Comparison of ENCODE assay signal across 8 cellular contexts in genomic region chr19:44653977-44654784, GRCh38. TPM values are rescaled to one million over a fixed set of nuclear protein-coding genes. Genes with fewer than 3 reads are reported as not detected.
DNase-seq lines count a peak whose midpoint lies in the region; ATAC-seq, FAIRE-seq and TF ChIP-seq lines count a peak whose summit lies in the region.

No MANE protein-coding gene starts in this region.

- in situ Hi-C loops in GM12878 (cut with MboI): no loop called here

- H3K27ac ChIP-seq in A549 (peak overlapping the region; percentile 34 to 77; a peak in 5 of 6 replicates), GM12878 (ENCODE audit: control insufficient read depth, insufficient read depth) (no peak overlapping the region), keratinocyte (ENCODE audit: control insufficient read depth, insufficient read depth, low read length) (no peak overlapping the region)

- DNase-seq in A549 (ENCODE audit: low read depth in 1 of 2, low spot score in 1 of 2): peak; percentile 87 to 88
- DNase-seq in T-helper 9 cell: peak; percentile 45
- peak; percentile 38 for DNase-seq in GM12878 (ENCODE audit: low read depth, low spot score)
- DNase-seq in keratinocyte (ENCODE audit: low read depth, low spot score): no peak
- peak; percentile 63 to 65 for DNase-seq in stimulated activated CD4-positive, alpha-beta T cell treated with anti-CD3 and anti-CD28 coated beads, Interleukin-4, amount 100 ng/mL, for 4 hours
- DNase-seq in NCI-H1105 treated with DMSO at 0.1 percent for 48 hours (lab: John Stamatoyannopoulos, UW): no peak

- H3K4me3 ChIP-seq in A549 (no peak overlapping the region), GM12878 (no peak overlapping the region), keratinocyte (ENCODE audit: control insufficient read depth in 2 of 3, extremely low read depth in 1 of 3, insufficient read depth in 2 of 3, low read depth in 1 of 3, low read length in 3 of 3) (no peak overlapping the region)

- H3K27me3 ChIP-seq in GM12878 (replicated peaks in 1 of 2; ENCODE audit: control insufficient read depth in 2 of 2, insufficient read depth in 2 of 2, low read length in 1 of 2) (no peaks in the 10 kb centered on the region), keratinocyte (ENCODE audit: control insufficient read depth, extremely low read depth, insufficient read depth, low read length) (no peaks in the 10 kb centered on the region)

- ATAC-seq in A549: peak; percentile 80 to 85
- peak; percentile 85 for ATAC-seq in GM18867 (IDR thresholded peaks at IDR 0.05; ENCODE audit: unreplicated experiment)
- ATAC-seq in HG03432 (IDR thresholded peaks at IDR 0.05; ENCODE audit: unreplicated experiment): peak; percentile 90
- ATAC-seq in GM12878: peak; percentile 99

- WGBS in A549 (ENCODE audit: missing lambda C conversion rate): 28% methylated on average over 15 of the region's 16 CpGs
- 15% methylated on average over 13 of the region's 16 CpGs for WGBS in GM12878 (ENCODE audit: insufficient coverage, insufficient replicate concordance, low lambda C conversion rate, missing lambda C conversion rate)

- SMC1A ChIA-PET in GM12878 (lab: Charles Lee; ENCODE audit: uncharacterized antibody, unreplicated experiment): interaction anchor here (0.8 to 3.8 kb wide), 13 partner anchors 18 to 189 kb away, joined by 3 to 37 read pairs (median 3); no protein-coding TSS in a partner anchor

- H3K9me3 ChIP-seq in A549 (no peaks in the 10 kb centered on the region), GM12878 (replicated peaks; ENCODE audit: control insufficient read depth, insufficient read depth, low read length) (no peaks in the 10 kb centered on the region), keratinocyte (ENCODE audit: control insufficient read depth, low read depth, low read length) (no peaks in the 10 kb centered on the region)

- no peak overlapping the region for H3K9ac ChIP-seq in GM12878 (ENCODE audit: control insufficient read depth, insufficient read depth, low read length)
- H3K9ac ChIP-seq in keratinocyte (ENCODE audit: control insufficient read depth, extremely low read depth, insufficient read depth, low read length): no peak overlapping the region

- no peak for TF ChIP-seq EP300 in A549 (IDR thresholded peaks at IDR 0.05)
- no peak for TF ChIP-seq EP300 in GM12878 (IDR thresholded peaks at IDR 0.05; ENCODE audit: borderline replicate concordance in 1 of 2, control insufficient read depth in 1 of 2, low read depth in 2 of 2, low read length in 2 of 2)

- FAIRE-seq in A549 (lab: Jason Lieb, UNC) (peak; percentile 97), GM12878 (lab: Jason Lieb, UNC) (peak; percentile 97), keratinocyte (lab: Jason Lieb, UNC) (peak; percentile 65)

- RAD21 ChIA-PET in GM12878 (lab: Charles Lee; ENCODE audit: unreplicated experiment): interaction anchor here (0.7 to 4.0 kb wide), 18 partner anchors 9 to 405 kb away, joined by 3 to 33 read pairs (median 4); partner anchors contain the start of gene NECTIN2

- H3K4me1 ChIP-seq in A549 (peaks cover 31% of the 10 kb centered on the region), GM12878 (ENCODE audit: control insufficient read depth, insufficient read depth, low read length) (no peaks in the 10 kb centered on the region; the same call in 1 of the 2 replicates), keratinocyte (ENCODE audit: control insufficient read depth, extremely low read depth, insufficient read depth, low read length) (no peaks in the 10 kb centered on the region)

- dilution Hi-C loops in keratinocyte (cut with MboI; ENCODE audit: extremely low pct_ligation_motif_present, low sequenced_read_pairs): no loop called here

- H2AFZ ChIP-seq in GM12878 (ENCODE audit: control insufficient read depth, low read depth, low read length) (no peak overlapping the region), keratinocyte (ENCODE audit: control insufficient read depth, low read length) (no peak overlapping the region)

- TF ChIP-seq CTCF in A549 (IDR thresholded peaks at IDR 0.05) (peak; percentile 93), GM12878 (IDR thresholded peaks at IDR 0.05 in 2 of 3, conservative IDR thresholded peaks at IDR 0.05 in 1 of 3; ENCODE audit: control insufficient read depth in 2 of 3, extremely low read depth in 1 of 3, insufficient read depth in 1 of 3, low read depth in 3 of 3, low read length in 3 of 3) (peak; percentile 81 to 94 (median 87); a peak in 5 of 6 replicates), keratinocyte (optimal IDR thresholded peaks at IDR 0.05 in 1 of 3, IDR thresholded peaks at IDR 0.05 in 1 of 3, conservative IDR thresholded peaks at IDR 0.05 in 1 of 3; ENCODE audit: extremely low read depth in 1 of 3, insufficient read depth in 2 of 3, low read length in 3 of 3) (peak; percentile 65 to 84 (median 75))

- TF ChIP-seq RAD21 in A549 (conservative IDR thresholded peaks at IDR 0.05 in 1 of 2, IDR thresholded peaks at IDR 0.05 in 1 of 2) (peak; percentile 92 to 94), GM12878 (IDR thresholded peaks at IDR 0.05; ENCODE audit: insufficient read depth, low read depth, low read length) (peak; percentile 83)

- no TSS peak for BruUV-seq in GM12878 (replicated peaks; lab: Mats Ljungman, UMichigan)

- CTCF ChIA-PET in A549 (lab: Yijun Ruan, JAX): interaction anchor here (0.6 to 13.8 kb wide), 47 partner anchors 9 to 405 kb away, joined by 3 to 180 read pairs (median 6); partner anchors contain the start of genes CEACAM19, IGSF23, NECTIN2 and PVR
- CTCF ChIA-PET in GM12878 (lab: Yijun Ruan, JAX): interaction anchor here (0.6 to 4.9 kb wide), 32 partner anchors 9 to 1952 kb away, joined by 3 to 59 read pairs (median 4); partner anchors contain the start of genes NECTIN2 and TOMM40

- H3K79me2 ChIP-seq in GM12878 (ENCODE audit: control insufficient read depth, insufficient read depth, low read length) (no peaks in the 10 kb centered on the region), keratinocyte (ENCODE audit: control insufficient read depth, insufficient read depth, low read length) (peaks cover 10% of the 10 kb centered on the region)

- POLR2A ChIA-PET in A549 (lab: Yijun Ruan, JAX): interaction anchor here (0.5 to 3.1 kb wide), 8 partner anchors 10 to 237 kb away, joined by 3 to 14 read pairs (median 4); partner anchors contain the start of genes PVR and TOMM40
- POLR2A ChIA-PET in GM12878 (lab: Charles Lee): no interaction called here

- H3K9me1 ChIP-seq in keratinocyte (ENCODE audit: control insufficient read depth, extremely low read depth, insufficient read depth, low read length): no peaks in the 10 kb centered on the region

- no peaks in the 10 kb centered on the region for H4K20me1 ChIP-seq in GM12878 (ENCODE audit: control insufficient read depth, insufficient read depth)
- peaks cover 7% of the 10 kb centered on the region for H4K20me1 ChIP-seq in keratinocyte (ENCODE audit: control insufficient read depth, extremely low read depth, insufficient read depth, low read length)

- no peaks in the 10 kb centered on the region for H3K36me3 ChIP-seq in GM12878 (ENCODE audit: control insufficient read depth in 2 of 2, insufficient read depth in 2 of 2, low read length in 1 of 2)
- H3K36me3 ChIP-seq in keratinocyte (ENCODE audit: control insufficient read depth in 2 of 2, extremely low read depth in 1 of 2, insufficient read depth in 2 of 2, low read length in 2 of 2): peaks cover 44 to 66% of the 10 kb centered on the region in 2 experiments

- H3K4me2 ChIP-seq in A549: peak overlapping the region; percentile 25; the same call in 2 of the 3 replicates
- no peak overlapping the region for H3K4me2 ChIP-seq in GM12878 (ENCODE audit: control insufficient read depth, insufficient read depth)
- H3K4me2 ChIP-seq in keratinocyte (ENCODE audit: control insufficient read depth, extremely low read depth, insufficient read depth, low read depth, low read length): no peak overlapping the region

- no peak for TF ChIP-seq POLR2A in A549 (IDR thresholded peaks at IDR 0.05; ENCODE audit: low read length)
- TF ChIP-seq POLR2A in GM12878 (IDR thresholded peaks at IDR 0.05; ENCODE audit: low read depth, low read length): no peak

- intact Hi-C loops in GM12878 (cut with micrococcal nuclease; ENCODE audit: unreplicated experiment): loop anchor here (2.0 to 10.0 kb wide), 4 partner anchors 31 to 191 kb away; partner anchors contain the start of genes CBLC and NECTIN2

RNA-seq across cellular contexts. Expression of gene PVR, which starts 10.5 kb away (rescaled TPM):
- 108 and 110 TPM in 2 replicates for polyA plus RNA-seq in A549 (2011; rRNA removed)
- polyA plus RNA-seq in A549 (2012; cell fraction: cytosol; rRNA removed): 103 and 142 TPM in 2 replicates
- 163 and 226 TPM in 2 replicates for polyA plus RNA-seq in A549 (2012; cell fraction: nucleus; rRNA removed)
- 86.2 to 98.1 TPM (median 90.3 TPM) in 3 replicates for polyA plus RNA-seq in A549 (2017; fragmentation: RNase III; extraction: RNeasy Plus Mini Kit Qiagen cat#74134 plus additional on column Dnase treatment)
- 145 and 164 TPM in 2 replicates for polyA minus RNA-seq in A549 (2011; rRNA and poly(A)+ RNA removed)
- 0.61 TPM in 1 of 2 replicates, not detected in the other for total RNA-seq in GM12878 (2013; cell fraction: nucleolus; rRNA removed)
- total RNA-seq in GM12878 (2014; rRNA removed): 3.7 and 4.0 TPM in 2 replicates
- total RNA-seq in GM12878 (2014; rRNA removed; fragmentation: Illumina TruSeq; extraction: Trizol): 1.8 and 2.7 TPM in 2 replicates
- 2.2 and 2.7 TPM in 2 replicates for total RNA-seq in GM12878 (2021)
- 0.41 TPM for polyA plus RNA-seq in GM12878 (2011; ENCODE audit: low read depth)
- polyA plus RNA-seq in GM12878 (2011; rRNA removed): 0.03 and 0.07 TPM in 2 replicates
- polyA plus RNA-seq in GM12878 (2011; cell fraction: cytosol; rRNA removed): 0.07 and 0.09 TPM in 2 replicates
- polyA plus RNA-seq in GM12878 (2011; cell fraction: nucleus; rRNA removed): 0.03 and 0.04 TPM in 2 replicates
- polyA plus RNA-seq in GM12878 (2012): 0.38 and 0.72 TPM in 2 replicates
- polyA plus RNA-seq in GM12878 (2014; fragmentation: Illumina TruSeq; extraction: Trizol): 2.1 and 2.7 TPM in 2 replicates
- polyA plus RNA-seq in GM12878 (2014; fragmentation: Nextera tagmentation; extraction: Ambion mirVana): under 1 TPM; 0.24 to 0.56 TPM
- 2.7 and 2.9 TPM in 2 replicates for polyA plus RNA-seq in GM12878 (2014; rRNA removed)
- 1 to 10 TPM in 1 of 2 experiments, under 1 TPM in 1; 0.82 to 1.9 TPM for polyA plus RNA-seq in GM12878 (2016; fragmentation: Nextera tagmentation; extraction: Ambion mirVana)
- 0.05 and 0.15 TPM in 2 replicates for polyA minus RNA-seq in GM12878 (2011; rRNA and poly(A)+ RNA removed)
- polyA minus RNA-seq in GM12878 (2011; cell fraction: cytosol; rRNA and poly(A)+ RNA removed): 0.73 TPM in 1 of 2 replicates, not detected in the other
- not detected in 2 replicates for polyA minus RNA-seq in GM12878 (2011; cell fraction: nucleus; rRNA and poly(A)+ RNA removed)
- 48.1 to 80.4 TPM (median 65.6 TPM) in 3 replicates for polyA plus RNA-seq in keratinocyte
- 18.3 TPM for polyA plus RNA-seq in keratinocyte (2011; ENCODE audit: low read depth)
- polyA plus RNA-seq in keratinocyte (2011; cell fraction: cytosol; rRNA removed): 41.1 and 42.5 TPM in 2 replicates
- 162 and 176 TPM in 2 replicates for polyA plus RNA-seq in keratinocyte (2011; cell fraction: nucleus; rRNA removed)
- 37.2 and 57.2 TPM in 2 replicates for polyA plus RNA-seq in keratinocyte (2012; ENCODE audit: low replicate concordance)
- polyA minus RNA-seq in keratinocyte: 76.2 to 101 TPM (median 83.2 TPM) in 3 replicates
- polyA minus RNA-seq in keratinocyte (2011; cell fraction: cytosol; rRNA and poly(A)+ RNA removed): 57.6 TPM
- polyA minus RNA-seq in keratinocyte (2011; cell fraction: nucleus; rRNA and poly(A)+ RNA removed): 147 and 148 TPM in 2 replicates

RNA-seq across cellular contexts. Expression of gene CEACAM19, which starts 17.1 kb away (rescaled TPM):
- 8.2 and 13.7 TPM in 2 replicates for polyA plus RNA-seq in A549 (2011; rRNA removed)
- polyA plus RNA-seq in A549 (2012; cell fraction: cytosol; rRNA removed): 10.0 and 12.3 TPM in 2 replicates
- polyA plus RNA-seq in A549 (2012; cell fraction: nucleus; rRNA removed): 75.3 and 87.9 TPM in 2 replicates
- 7.2 to 10.3 TPM (median 9.7 TPM) in 3 replicates for polyA plus RNA-seq in A549 (2017; fragmentation: RNase III; extraction: RNeasy Plus Mini Kit Qiagen cat#74134 plus additional on column Dnase treatment)
- 13.7 and 14.9 TPM in 2 replicates for polyA minus RNA-seq in A549 (2011; rRNA and poly(A)+ RNA removed)
- 0.79 and 1.2 TPM in 2 replicates for total RNA-seq in GM12878 (2013; cell fraction: nucleolus; rRNA removed)
- total RNA-seq in GM12878 (2014; rRNA removed): 0.17 and 0.22 TPM in 2 replicates
- 0.13 TPM in 1 of 2 replicates, not detected in the other for total RNA-seq in GM12878 (2014; rRNA removed; fragmentation: Illumina TruSeq; extraction: Trizol)
- 0.15 and 0.24 TPM in 2 replicates for total RNA-seq in GM12878 (2021)
- polyA plus RNA-seq in GM12878 (2011; ENCODE audit: low read depth): not detected
- 0.10 and 0.18 TPM in 2 replicates for polyA plus RNA-seq in GM12878 (2011; rRNA removed)
- polyA plus RNA-seq in GM12878 (2011; cell fraction: cytosol; rRNA removed): 0.27 and 0.31 TPM in 2 replicates
- polyA plus RNA-seq in GM12878 (2011; cell fraction: nucleus; rRNA removed): 0.37 and 0.90 TPM in 2 replicates
- 0.13 and 0.24 TPM in 2 replicates for polyA plus RNA-seq in GM12878 (2012)
- polyA plus RNA-seq in GM12878 (2014; fragmentation: Illumina TruSeq; extraction: Trizol): 0.31 and 0.33 TPM in 2 replicates
- polyA plus RNA-seq in GM12878 (2014; fragmentation: Nextera tagmentation; extraction: Ambion mirVana): not detected
- polyA plus RNA-seq in GM12878 (2014; rRNA removed): 0.16 and 0.27 TPM in 2 replicates
- polyA plus RNA-seq in GM12878 (2016; fragmentation: Nextera tagmentation; extraction: Ambion mirVana): not detected
- polyA minus RNA-seq in GM12878 (2011; rRNA and poly(A)+ RNA removed): 0.62 and 0.95 TPM in 2 replicates
- not detected in 2 replicates for polyA minus RNA-seq in GM12878 (2011; cell fraction: cytosol; rRNA and poly(A)+ RNA removed)
- polyA minus RNA-seq in GM12878 (2011; cell fraction: nucleus; rRNA and poly(A)+ RNA removed): 0.24 and 0.29 TPM in 2 replicates
- polyA plus RNA-seq in keratinocyte: 2.4 to 7.1 TPM (median 3.7 TPM) in 3 replicates
- 3.3 TPM for polyA plus RNA-seq in keratinocyte (2011; ENCODE audit: low read depth)
- polyA plus RNA-seq in keratinocyte (2011; cell fraction: cytosol; rRNA removed): 1.5 and 1.9 TPM in 2 replicates
- 20.3 and 29.8 TPM in 2 replicates for polyA plus RNA-seq in keratinocyte (2011; cell fraction: nucleus; rRNA removed)
- polyA plus RNA-seq in keratinocyte (2012; ENCODE audit: low replicate concordance): 4.0 and 11.3 TPM in 2 replicates
- polyA minus RNA-seq in keratinocyte: 1.6 to 7.3 TPM (median 4.8 TPM) in 3 replicates
- 0.96 TPM for polyA minus RNA-seq in keratinocyte (2011; cell fraction: cytosol; rRNA and poly(A)+ RNA removed)
- polyA minus RNA-seq in keratinocyte (2011; cell fraction: nucleus; rRNA and poly(A)+ RNA removed): 6.9 and 9.2 TPM in 2 replicates

RNA-seq across cellular contexts. Expression of gene IGSF23, which starts 40.8 kb away (rescaled TPM):
- 0.14 and 0.29 TPM in 2 replicates for polyA plus RNA-seq in A549 (2011; rRNA removed)
- polyA plus RNA-seq in A549 (2012; cell fraction: cytosol; rRNA removed): 0.29 TPM in 2 replicates
- 0.18 and 0.20 TPM in 2 replicates for polyA plus RNA-seq in A549 (2012; cell fraction: nucleus; rRNA removed)
- 0.35 to 0.45 TPM (median 0.42 TPM) in 3 replicates for polyA plus RNA-seq in A549 (2017; fragmentation: RNase III; extraction: RNeasy Plus Mini Kit Qiagen cat#74134 plus additional on column Dnase treatment)
- polyA minus RNA-seq in A549 (2011; rRNA and poly(A)+ RNA removed): not detected in 2 replicates
- total RNA-seq in GM12878 (2013; cell fraction: nucleolus; rRNA removed): not detected in 2 replicates
- not detected in 2 replicates for total RNA-seq in GM12878 (2014; rRNA removed)
- total RNA-seq in GM12878 (2014; rRNA removed; fragmentation: Illumina TruSeq; extraction: Trizol): not detected in 2 replicates
- total RNA-seq in GM12878 (2021): not detected in 2 replicates
- polyA plus RNA-seq in GM12878 (2011; ENCODE audit: low read depth): not detected
- not detected in 2 replicates for polyA plus RNA-seq in GM12878 (2011; rRNA removed)
- polyA plus RNA-seq in GM12878 (2011; cell fraction: cytosol; rRNA removed): not detected in 2 replicates
- not detected in 2 replicates for polyA plus RNA-seq in GM12878 (2011; cell fraction: nucleus; rRNA removed)
- polyA plus RNA-seq in GM12878 (2012): not detected in 2 replicates
- polyA plus RNA-seq in GM12878 (2014; fragmentation: Illumina TruSeq; extraction: Trizol): not detected in 2 replicates
- polyA plus RNA-seq in GM12878 (2014; fragmentation: Nextera tagmentation; extraction: Ambion mirVana): not detected
- polyA plus RNA-seq in GM12878 (2014; rRNA removed): not detected in 2 replicates
- not detected for polyA plus RNA-seq in GM12878 (2016; fragmentation: Nextera tagmentation; extraction: Ambion mirVana)
- not detected in 2 replicates for polyA minus RNA-seq in GM12878 (2011; rRNA and poly(A)+ RNA removed)
- not detected in 2 replicates for polyA minus RNA-seq in GM12878 (2011; cell fraction: cytosol; rRNA and poly(A)+ RNA removed)
- polyA minus RNA-seq in GM12878 (2011; cell fraction: nucleus; rRNA and poly(A)+ RNA removed): not detected in 2 replicates
- 0.06 to 0.07 TPM in 2 of 3 replicates, not detected in the other for polyA plus RNA-seq in keratinocyte
- 0.89 TPM for polyA plus RNA-seq in keratinocyte (2011; ENCODE audit: low read depth)
- not detected in 2 replicates for polyA plus RNA-seq in keratinocyte (2011; cell fraction: cytosol; rRNA removed)
- not detected in 2 replicates for polyA plus RNA-seq in keratinocyte (2011; cell fraction: nucleus; rRNA removed)
- 1.3 TPM in 1 of 2 replicates, not detected in the other for polyA plus RNA-seq in keratinocyte (2012; ENCODE audit: low replicate concordance)
- polyA minus RNA-seq in keratinocyte: not detected in 3 replicates
- polyA minus RNA-seq in keratinocyte (2011; cell fraction: cytosol; rRNA and poly(A)+ RNA removed): not detected
- not detected in 2 replicates for polyA minus RNA-seq in keratinocyte (2011; cell fraction: nucleus; rRNA and poly(A)+ RNA removed)

RNA-seq across cellular contexts. Expression of gene CEACAM16, which starts 44.8 kb away (rescaled TPM):
- polyA plus RNA-seq in A549 (2011; rRNA removed): not detected in 2 replicates
- 0.03 TPM in 1 of 2 replicates, not detected in the other for polyA plus RNA-seq in A549 (2012; cell fraction: cytosol; rRNA removed)
- polyA plus RNA-seq in A549 (2012; cell fraction: nucleus; rRNA removed): 0.34 and 0.50 TPM in 2 replicates
- 0.08 to 0.11 TPM in 2 of 3 replicates, not detected in the other for polyA plus RNA-seq in A549 (2017; fragmentation: RNase III; extraction: RNeasy Plus Mini Kit Qiagen cat#74134 plus additional on column Dnase treatment)
- 0.34 and 0.58 TPM in 2 replicates for polyA minus RNA-seq in A549 (2011; rRNA and poly(A)+ RNA removed)
- total RNA-seq in GM12878 (2013; cell fraction: nucleolus; rRNA removed): not detected in 2 replicates
- not detected in 2 replicates for total RNA-seq in GM12878 (2014; rRNA removed)
- not detected in 2 replicates for total RNA-seq in GM12878 (2014; rRNA removed; fragmentation: Illumina TruSeq; extraction: Trizol)
- total RNA-seq in GM12878 (2021): not detected in 2 replicates
- polyA plus RNA-seq in GM12878 (2011; ENCODE audit: low read depth): not detected
- not detected in 2 replicates for polyA plus RNA-seq in GM12878 (2011; rRNA removed)
- polyA plus RNA-seq in GM12878 (2011; cell fraction: cytosol; rRNA removed): not detected in 2 replicates
- polyA plus RNA-seq in GM12878 (2011; cell fraction: nucleus; rRNA removed): not detected in 2 replicates
- not detected in 2 replicates for polyA plus RNA-seq in GM12878 (2012)
- not detected in 2 replicates for polyA plus RNA-seq in GM12878 (2014; fragmentation: Illumina TruSeq; extraction: Trizol)
- not detected for polyA plus RNA-seq in GM12878 (2014; fragmentation: Nextera tagmentation; extraction: Ambion mirVana)
- not detected in 2 replicates for polyA plus RNA-seq in GM12878 (2014; rRNA removed)
- not detected for polyA plus RNA-seq in GM12878 (2016; fragmentation: Nextera tagmentation; extraction: Ambion mirVana)
- not detected in 2 replicates for polyA minus RNA-seq in GM12878 (2011; rRNA and poly(A)+ RNA removed)
- not detected in 2 replicates for polyA minus RNA-seq in GM12878 (2011; cell fraction: cytosol; rRNA and poly(A)+ RNA removed)
- not detected in 2 replicates for polyA minus RNA-seq in GM12878 (2011; cell fraction: nucleus; rRNA and poly(A)+ RNA removed)
- polyA plus RNA-seq in keratinocyte: not detected in 3 replicates
- polyA plus RNA-seq in keratinocyte (2011; ENCODE audit: low read depth): not detected
- not detected in 2 replicates for polyA plus RNA-seq in keratinocyte (2011; cell fraction: cytosol; rRNA removed)
- not detected in 2 replicates for polyA plus RNA-seq in keratinocyte (2011; cell fraction: nucleus; rRNA removed)
- not detected in 2 replicates for polyA plus RNA-seq in keratinocyte (2012; ENCODE audit: low replicate concordance)
- not detected in 3 replicates for polyA minus RNA-seq in keratinocyte
- not detected for polyA minus RNA-seq in keratinocyte (2011; cell fraction: cytosol; rRNA and poly(A)+ RNA removed)
- not detected in 2 replicates for polyA minus RNA-seq in keratinocyte (2011; cell fraction: nucleus; rRNA and poly(A)+ RNA removed)

Comparison
In these comparisons a context has a peak if more than half of its experiments do, and no peak if none do; other contexts are left out.
1. DNase-seq: peak in A549 (2 of 2), T-helper 9 cell (single experiment), GM12878 (single experiment) and stimulated activated CD4-positive, alpha-beta T cell treated with anti-CD3 and anti-CD28 coated beads, Interleukin-4, amount 100 ng/mL, for 4 hours (2 of 2); none in keratinocyte (single experiment) and NCI-H1105 treated with DMSO at 0.1 percent for 48 hours (single experiment).
2. H3K27ac ChIP-seq: peak in A549 (2 of 2); none in GM12878 (single experiment) and keratinocyte (single experiment).
3. RNA of gene PVR, which starts 10.5 kb away (polyA plus RNA-seq): 86.2 to 226 TPM in A549 and 18.3 to 176 TPM in keratinocyte; 0.03 to 2.9 TPM in GM12878; every median in the first group is over 4 times any median in the second.
4. Of the 24 proteins assayed by ChIP-seq in both GM12878 and A549: peak only in GM12878: BHLHE40; only in A549: MAX and PBX3; in both: CTCF, RAD21, SMC3 and USF2; in neither: 17.
5. Peak in every context shown above with its lines, with median percentiles within 50 percentile points of each other: ATAC-seq and CTCF ChIP-seq.